Comparison of ENCODE assay signal across 20 cellular contexts in the genomic region with DNA sequence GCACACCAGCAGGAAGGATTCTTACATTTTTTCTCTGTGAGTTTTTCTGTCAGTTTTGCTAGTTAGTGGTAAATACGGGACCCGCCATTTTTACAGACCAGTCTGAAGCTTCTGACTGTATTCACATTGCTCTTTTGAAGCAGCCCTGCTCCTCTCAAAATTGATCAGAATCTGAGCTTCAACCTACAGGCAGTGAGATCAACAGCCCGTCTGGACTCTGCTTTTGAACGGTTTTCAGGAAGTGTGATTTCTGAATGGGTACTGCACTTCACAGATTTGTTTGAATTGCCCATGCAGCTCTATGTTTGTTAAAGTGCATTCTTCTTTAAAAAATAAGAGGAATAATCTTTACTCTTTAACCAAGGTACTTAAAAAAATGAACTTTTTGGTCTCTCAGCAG.
"Had no signal": no experiment of that assay in that cellular context is flagged by ENCODE, and none has a peak within 500 bp of the region (broad histone marks: within the 10 kb centered on the region; RNA-seq: fewer than 3 reads in every experiment).

No MANE protein-coding gene starts in this region.

- H3K36me3 ChIP-seq: pancreas, prostate gland, right lobe of liver had no signal

- H3K27me3 Mint-ChIP-seq: stimulated activated memory B cell treated with anti-CD40 and anti-IgM and Interleukin-4, amounts not matched to agents 10 μg/mL and 1 μg/mL and 100 μg/mL, for 72 hours; stimulated activated naive CD8-positive, alpha-beta T cell treated with anti-CD3 and anti-CD28 coated beads, Interleukin-15, amount 100 ng/mL, for 72 hours had no signal

- H3K27me3 ChIP-seq: dorsolateral prefrontal cortex, heart left ventricle, pancreas, right lobe of liver, testis, tibial nerve, upper lobe of right lung had no signal

- H3K27ac ChIP-seq: heart left ventricle, pancreas, prostate gland, right lobe of liver, testis, tibial nerve, upper lobe of right lung had no signal

- DNase-seq: cortex of kidney; dorsolateral prefrontal cortex; effector CD8-positive, alpha-beta T cell; foreskin melanocyte; heart left ventricle; hippocampal formation; kidney glomerular epithelial cell; mucosa of descending colon; occipital lobe; pancreas; right lobe of liver; stimulated activated CD4-positive, alpha-beta T cell treated with anti-CD3 and anti-CD28 coated beads, Interleukin-4, amount 100 ng/mL, for 24 hours; stimulated activated naive CD8-positive, alpha-beta T cell treated with anti-CD3 and anti-CD28 coated beads, Interleukin-15, amount 100 ng/mL, for 72 hours; testis; upper lobe of right lung had no signal

- H3K9me3 ChIP-seq: heart left ventricle, mucosa of descending colon, pancreas, prostate gland, right lobe of liver, testis, tibial nerve, upper lobe of right lung had no signal

- H3K27ac Mint-ChIP-seq: nephron; stimulated activated memory B cell treated with anti-CD40 and anti-IgM and Interleukin-4, amounts not matched to agents 10 μg/mL and 1 μg/mL and 100 μg/mL, for 72 hours; stimulated activated naive CD8-positive, alpha-beta T cell treated with anti-CD3 and anti-CD28 coated beads, Interleukin-15, amount 100 ng/mL, for 72 hours had no signal

- H3K4me3 ChIP-seq: dorsolateral prefrontal cortex, heart left ventricle, mucosa of descending colon, pancreas, prostate gland, right lobe of liver, testis, tibial nerve, upper lobe of right lung had no signal

- FAIRE-seq: islet of Langerhans, pancreas had no signal

- H3K4me3 Mint-ChIP-seq: nephron; stimulated activated memory B cell treated with anti-CD40 and anti-IgM and Interleukin-4, amounts not matched to agents 10 μg/mL and 1 μg/mL and 100 μg/mL, for 72 hours; stimulated activated naive CD8-positive, alpha-beta T cell treated with anti-CD3 and anti-CD28 coated beads, Interleukin-15, amount 100 ng/mL, for 72 hours had no signal

- ATAC-seq: heart left ventricle; mucosa of descending colon; pancreas; right lobe of liver; stimulated activated memory B cell treated with anti-CD40 and anti-IgM and Interleukin-4, amounts not matched to agents 10 μg/mL and 1 μg/mL and 100 μg/mL, for 72 hours; stimulated activated naive CD8-positive, alpha-beta T cell treated with anti-CD3 and anti-CD28 coated beads, Interleukin-15, amount 100 ng/mL, for 72 hours; upper lobe of right lung had no signal

- H3K9me3 Mint-ChIP-seq: stimulated activated memory B cell treated with anti-CD40 and anti-IgM and Interleukin-4, amounts not matched to agents 10 μg/mL and 1 μg/mL and 100 μg/mL, for 72 hours had no signal
